14 cellular contexts compared by ENCODE assay signal in the genomic region with DNA sequence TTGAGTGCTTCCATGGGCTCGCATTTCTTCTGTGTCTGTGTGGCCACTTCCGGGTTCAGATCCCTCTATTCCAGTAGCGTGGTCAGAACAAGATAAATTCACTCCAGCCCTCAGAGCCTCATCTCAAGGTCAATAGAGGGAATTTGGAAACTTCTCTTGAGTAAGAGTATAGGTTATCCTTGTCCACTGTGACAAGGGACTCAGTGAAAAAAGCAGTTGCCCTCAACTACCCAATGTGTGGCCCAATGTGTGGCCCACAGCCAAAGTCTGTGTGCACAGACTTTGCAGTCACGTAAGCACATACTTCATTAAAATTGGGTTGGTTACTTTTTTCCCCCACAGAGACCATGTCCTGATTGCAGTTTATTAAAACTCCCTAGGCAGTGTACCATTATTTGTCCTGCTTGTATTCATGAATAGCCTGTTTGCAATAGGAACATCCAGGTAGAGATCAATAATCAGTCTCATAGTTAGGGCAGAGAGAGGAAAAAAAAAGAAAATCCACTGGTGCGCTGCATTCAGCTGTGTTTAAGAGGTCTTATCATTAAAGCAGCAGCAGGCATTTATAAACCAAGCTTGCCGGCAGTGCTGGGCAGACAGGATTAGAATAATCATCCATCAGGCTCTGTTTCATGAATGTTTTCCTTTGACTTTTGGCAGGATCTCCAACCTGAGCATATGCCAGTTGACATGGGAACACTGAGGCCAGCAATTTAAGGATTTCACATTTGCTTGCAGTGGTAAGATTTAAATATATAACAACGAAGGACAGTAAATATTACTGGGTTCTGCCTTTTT.
A peak's percentile ranks its signal among the peaks of the same experiment; 100 is the strongest.
DNase-seq lines count a peak whose midpoint lies in the region; ATAC-seq and TF ChIP-seq lines count a peak whose summit lies in the region.
"Had no signal": no experiment of that assay in that cellular context is flagged by ENCODE, and none has a peak within 500 bp of the region (broad histone marks: within the 10 kb centered on the region; RNA-seq: fewer than 3 reads in every experiment).

No MANE protein-coding gene starts in this region.

- no peak overlapping the region for H2AK5ac ChIP-seq in mesenchymal stem cell (ENCODE audit: low read length, severe bottlenecking)

- H2BK120ac ChIP-seq in mesenchymal stem cell (ENCODE audit: low read depth, low read length), result peak overlapping the region; percentile 19

- WGBS in mesenchymal stem cell, result 91% methylated on average over 6 of the region's 7 CpGs

- H3K27ac ChIP-seq in C4-2B (peak overlapping the region; percentile 39; the same call in 1 of the 2 replicates), VCaP (peak overlapping the region; percentile 9; the same call in 1 of the 2 replicates), mesenchymal stem cell (ENCODE audit: low read length, poor library complexity, severe bottlenecking) (no peak overlapping the region)

- H3K9ac ChIP-seq in mesenchymal stem cell (ENCODE audit: low read length), result no peak overlapping the region

- no peaks in the 10 kb centered on the region for H3K27me3 ChIP-seq in mesenchymal stem cell (ENCODE audit: control insufficient read depth in 1 of 2, insufficient read depth in 1 of 2, low read length in 2 of 2)

- H3K14ac ChIP-seq in mesenchymal stem cell (ENCODE audit: low read length in 2 of 2), result no peak overlapping the region

- TF ChIP-seq CTCF in C4-2B (conservative IDR thresholded peaks at IDR 0.05) (no peak), VCaP (conservative IDR thresholded peaks at IDR 0.05) (no peak)

- peak overlapping the region in 1 of 2 experiments; percentile 21 for H3K18ac ChIP-seq in mesenchymal stem cell (ENCODE audit: low read depth in 1 of 2, low read length in 2 of 2)

- H3K23ac ChIP-seq in mesenchymal stem cell (ENCODE audit: low read length in 2 of 2), result no peak overlapping the region

- DNase-seq in NCI-H2081 (lab: John Stamatoyannopoulos, UW) (peak; percentile 51 to 80), mesenchymal stem cell (no peak)
- no peak for DNase-seq in activated CD4-positive, alpha-beta T cell treated with anti-CD3 and anti-CD28 coated beads for 48 hours
- DNase-seq: activated CD4-positive, alpha-beta memory T cell treated with anti-CD3 and anti-CD28 coated beads, Interleukin-2, amount 10 ng/mL, durations not matched to agents 7 days and 5 days; islet precursor cell; MM.1S; nucleus accumbens; small intestine had no signal

- H4K8ac ChIP-seq in mesenchymal stem cell (ENCODE audit: low read length), result no peak overlapping the region

- no peaks in the 10 kb centered on the region for H3K36me3 ChIP-seq in mesenchymal stem cell (ENCODE audit: control insufficient read depth in 1 of 2, insufficient read depth in 2 of 2, low read depth in 1 of 2, low read length in 2 of 2)

- ATAC-seq in GM21825 (IDR thresholded peaks at IDR 0.05; ENCODE audit: unreplicated experiment) (no peak), HG03108 (IDR thresholded peaks at IDR 0.05; ENCODE audit: unreplicated experiment) (no peak), GM19395 (IDR thresholded peaks at IDR 0.05; ENCODE audit: unreplicated experiment) (no peak)
- ATAC-seq: stimulated activated memory B cell treated with anti-CD40 and anti-IgM and Interleukin-4, amounts not matched to agents 10 μg/mL and 1 μg/mL and 100 μg/mL, for 72 hours had no signal

- H4K91ac ChIP-seq in mesenchymal stem cell (ENCODE audit: low read length), result no peak overlapping the region

- no peak overlapping the region for H3K4ac ChIP-seq in mesenchymal stem cell (ENCODE audit: low read depth in 1 of 2, low read length in 2 of 2)

- H3K4me3 ChIP-seq in mesenchymal stem cell (ENCODE audit: insufficient read depth in 1 of 2, low read depth in 1 of 2, low read length in 2 of 2), result no peak overlapping the region

- no peak overlapping the region for H2AFZ ChIP-seq in mesenchymal stem cell (ENCODE audit: low read depth, low read length)

- H3K4me1 ChIP-seq in mesenchymal stem cell (ENCODE audit: control insufficient read depth, insufficient read depth, low read depth, low read length), result no peaks in the 10 kb centered on the region

- no peak overlapping the region for H2BK12ac ChIP-seq in mesenchymal stem cell (ENCODE audit: low read length in 2 of 2)

- H3K9me3 ChIP-seq in mesenchymal stem cell (ENCODE audit: control insufficient read depth, low read length), result no peaks in the 10 kb centered on the region

- no peak overlapping the region for H2BK5ac ChIP-seq in mesenchymal stem cell (ENCODE audit: low read depth, low read length, poor library complexity, severe bottlenecking)

- H3K79me1 ChIP-seq in mesenchymal stem cell (replicated peaks; ENCODE audit: low read length, poor library complexity, severe bottlenecking), result no peaks in the 10 kb centered on the region

- H2BK15ac ChIP-seq in mesenchymal stem cell (ENCODE audit: low read depth, poor library complexity, severe bottlenecking), result no peak overlapping the region

- no peak overlapping the region for H3K4me2 ChIP-seq in mesenchymal stem cell (ENCODE audit: low read length, poor library complexity, severe bottlenecking)

Comparison
In these comparisons a context has a peak if more than half of its experiments do, and no peak if none do; other contexts are left out.
1. DNase-seq: peak in NCI-H2081 (2 of 2); none in mesenchymal stem cell (single experiment) and activated CD4-positive, alpha-beta T cell treated with anti-CD3 and anti-CD28 coated beads for 48 hours (single experiment).